In genomic region chr11:82890002-82890341, GRCh38 we compare ENCODE assay signal across 23 cellular contexts.
"Had no signal": no experiment of that assay in that cellular context is flagged by ENCODE, and none has a peak within 500 bp of the region (broad histone marks: within the 10 kb centered on the region; RNA-seq: fewer than 3 reads in every experiment).

No MANE protein-coding gene starts in this region.

- H3K27me3 ChIP-seq: tibial nerve had no signal

- H3K9ac ChIP-seq: parathyroid adenoma had no signal

- H3K9me3 ChIP-seq: mucosa of descending colon, tibial nerve had no signal

- H3K27ac ChIP-seq: parathyroid adenoma, tibial nerve had no signal

- H3K4me1 ChIP-seq: parathyroid adenoma had no signal

- H2AFZ ChIP-seq: parathyroid adenoma had no signal

- H3K79me2 ChIP-seq: parathyroid adenoma had no signal

- H3K4me3 ChIP-seq: mucosa of descending colon had no signal

- DNase-seq: activated B cell treated with CpG ODN at 0.5 μM for 24 hours; activated CD4-positive, alpha-beta memory T cell treated with anti-CD3 and anti-CD28 coated beads, Interleukin-2, amount 10 ng/mL, durations not matched to agents 7 days and 5 days; activated CD4-positive, alpha-beta T cell treated with anti-CD3 and anti-CD28 coated beads for 48 hours; activated naive CD4-positive, alpha-beta T cell; activated naive CD8-positive, alpha-beta T cell treated with anti-CD3 and anti-CD28 coated beads for 36 hours; activated T-cell treated with anti-CD3 and anti-CD28 coated beads, Interleukin-2, amount 50 U/mL, for 1 hour; amygdala; effector memory CD4-positive, alpha-beta T cell; foreskin fibroblast; hippocampal formation; islet precursor cell; left colon; mucosa of descending colon; naive thymus-derived CD4-positive, alpha-beta T cell; stimulated activated CD4-positive, alpha-beta T cell treated with anti-CD3 and anti-CD28 coated beads, Interleukin-12 subunit alpha, Interleukin-12 subunit beta, amount 100 ng/mL, for 4 hours; stimulated activated CD4-positive, alpha-beta T cell treated with anti-CD3 and anti-CD28 coated beads, Interleukin-1b, Interleukin-23, amount 100 ng/mL, for 48 hours; stimulated activated CD8-positive, alpha-beta memory T cell treated with anti-CD3 and anti-CD28 coated beads, Interleukin-4, amount 100 ng/mL, for 48 hours; stimulated activated naive CD4-positive, alpha-beta T cell treated with Interleukin-2 at 50 U/mL for 16 hours; T-helper 1 cell; T-helper 9 cell had no signal

- ATAC-seq: activated T-helper 17 cell treated with anti-CD3 and anti-CD28 coated beads, Interleukin-2, amount 50 U/mL, for 72 hours; left colon had no signal

- H3K36me3 ChIP-seq: tibial nerve had no signal
